ENCODE assay signal across 18 cellular contexts in the genomic region with DNA sequence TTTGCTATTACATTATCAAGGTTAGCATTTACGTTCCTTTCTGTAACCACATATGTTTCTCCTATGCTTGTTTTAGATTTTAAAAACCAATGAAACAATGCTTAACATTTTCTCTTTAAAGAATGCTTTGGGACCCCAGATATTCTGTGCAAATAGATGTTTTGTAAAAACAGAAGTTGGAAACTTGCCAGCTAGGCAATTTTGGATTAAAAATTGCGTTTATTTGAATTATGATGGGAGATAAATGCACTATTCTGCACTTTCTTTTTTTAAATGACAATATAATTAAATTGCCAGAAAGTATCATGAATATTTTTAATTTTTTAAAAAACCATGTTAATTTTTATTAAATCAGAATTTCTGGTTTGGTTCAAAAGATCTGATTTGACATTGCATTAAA.
A peak's percentile ranks its signal among the peaks of the same experiment; 100 is the strongest.
DNase-seq lines count a peak whose midpoint lies in the region; ATAC-seq, FAIRE-seq and TF ChIP-seq lines count a peak whose summit lies in the region.
"Had no signal": no experiment of that assay in that cellular context is flagged by ENCODE, and none has a peak within 500 bp of the region (broad histone marks: within the 10 kb centered on the region; RNA-seq: fewer than 3 reads in every experiment).

No MANE protein-coding gene starts in this region.

- H3K9me1 ChIP-seq in IMR-90 (ENCODE audit: insufficient read depth, low read length), result no peaks in the 10 kb centered on the region
- no peaks in the 10 kb centered on the region for H3K9me1 ChIP-seq in K562 (ENCODE audit: control insufficient read depth, insufficient read depth, low read length)

- in situ Hi-C loops in IMR-90 (cut with MboI; ENCODE audit: low sequenced_read_pairs) (no loop called here), K562 (cut with MboI) (no loop called here)

- H3K27ac ChIP-seq in A549, result no peak overlapping the region
- no peak overlapping the region for H3K27ac ChIP-seq in IMR-90 (ENCODE audit: insufficient read depth, low read length)
- H3K27ac ChIP-seq in K562 (ENCODE audit: extremely low read depth, low read depth, low read length), result no peak overlapping the region
- peak overlapping the region; percentile 75 for H3K27ac ChIP-seq in smooth muscle cell (ENCODE audit: low read depth)

- H3K9me3 ChIP-seq in A549 (no peaks in the 10 kb centered on the region; the same call in 2 of the 3 replicates), IMR-90 (ENCODE audit: control insufficient read depth, insufficient read depth, low read length) (no peaks in the 10 kb centered on the region), K562 (replicated peaks; ENCODE audit: control insufficient read depth, insufficient read depth, low read depth, low read length) (no peaks in the 10 kb centered on the region), smooth muscle cell (replicated peaks; ENCODE audit: low read depth) (peaks cover 3% of the 10 kb centered on the region)
- H3K9me3 ChIP-seq: HAP-1 had no signal

- H2AK9ac ChIP-seq in IMR-90 (replicated peaks; ENCODE audit: low read depth, low read length, poor library complexity), result no peak overlapping the region

- H3K4ac ChIP-seq in IMR-90 (ENCODE audit: low read depth, low read length), result no peak overlapping the region

- no peak overlapping the region for H3K18ac ChIP-seq in IMR-90 (ENCODE audit: low read depth, low read length)

- H3F3A ChIP-seq in smooth muscle cell (ENCODE audit: low read depth), result no peaks in the 10 kb centered on the region

- H3K4me2 ChIP-seq in A549 (no peak overlapping the region), IMR-90 (ENCODE audit: low read depth, low read length) (no peak overlapping the region), K562 (ENCODE audit: insufficient read depth, low read length) (no peak overlapping the region), smooth muscle cell (no peak overlapping the region)

- DNase-seq in A549 (ENCODE audit: low read depth in 1 of 2, low spot score in 1 of 2), result no peak
- DNase-seq in IMR-90, result no peak
- no peak for DNase-seq in K562 (ENCODE audit: extremely low read depth in 1 of 4, low spot score in 3 of 4)
- no peak for DNase-seq in smooth muscle cell (lab: John Stamatoyannopoulos, UW; ENCODE audit: unreplicated experiment)
- DNase-seq in HUDEP-2 (lab: John Stamatoyannopoulos, UW; ENCODE audit: unreplicated experiment in 76 of 76), result no peak
- DNase-seq in NCI-H1048 (lab: John Stamatoyannopoulos, UW), result no peak
- DNase-seq: 8988T; C1 segment of cervical spinal cord; Calu3; CD4-positive, alpha-beta memory T cell; COR-L47; DMS53; DMS79 treated with DMSO at 0.1 percent for 48 hours; GOT3; HFFc6 had no signal

- H2BK20ac ChIP-seq in IMR-90 (ENCODE audit: low read depth, low read length), result no peak overlapping the region

- CTCF ChIA-PET in A549 (lab: Yijun Ruan, JAX), result no interaction called here
- CTCF ChIA-PET in IMR-90 (lab: Yijun Ruan, JAX), result no interaction called here
- CTCF ChIA-PET in K562 (lab: Yijun Ruan, JAX; ENCODE audit: low intra/inter-chr PET ratio), result no interaction called here

- TF ChIP-seq EP300 in A549 (IDR thresholded peaks at IDR 0.05) (no peak), K562 (IDR thresholded peaks at IDR 0.05; ENCODE audit: low read length) (no peak)

- WGBS in A549 (ENCODE audit: missing lambda C conversion rate), result 51% methylated on average over 2 of the region's 2 CpGs
- WGBS in IMR-90 (ENCODE audit: extremely low coverage in 2 of 2, insufficient read length in 1 of 2), 2 experiments, result 100% methylated on average over 1 of the region's 2 CpGs; no CpG with 5 or more reads in 1 of the 2 experiments
- WGBS in K562 (ENCODE audit: insufficient coverage, low coverage, missing lambda C conversion rate), result 9% methylated on average over 2 of the region's 2 CpGs
- 95% methylated on average over 2 of the region's 2 CpGs for WGBS in smooth muscle cell (ENCODE audit: low lambda C conversion rate)

- no peak overlapping the region for H3K23ac ChIP-seq in IMR-90 (ENCODE audit: low read depth, low read length)

- H3K4me3 ChIP-seq in A549, result no peak overlapping the region
- H3K4me3 ChIP-seq in IMR-90 (ENCODE audit: insufficient read depth, low read depth, low read length), result no peak overlapping the region
- H3K4me3 ChIP-seq in K562, result no peak overlapping the region
- H3K4me3 ChIP-seq in smooth muscle cell, result no peak overlapping the region
- H3K4me3 ChIP-seq: HAP-1 had no signal

- H2BK5ac ChIP-seq in IMR-90 (ENCODE audit: low read depth, low read length, poor library complexity, severe bottlenecking), result no peak overlapping the region

- no peak overlapping the region for H2AK5ac ChIP-seq in IMR-90 (ENCODE audit: low read depth, low read length)

- no peak overlapping the region for H2BK15ac ChIP-seq in IMR-90 (ENCODE audit: low read depth, low read length)

- dilution Hi-C loops in IMR-90 (cut with HindIII; ENCODE audit: low sequenced_read_pairs, unreplicated experiment), result no loop called here

- no peaks in the 10 kb centered on the region for H3K79me1 ChIP-seq in IMR-90 (ENCODE audit: low read depth in 1 of 2, low read length in 2 of 2)

- ATAC-seq in A549 (no peak), IMR-90 (ENCODE audit: low read depth) (no peak), K562 (no peak), GM18873 (IDR thresholded peaks at IDR 0.05; ENCODE audit: low FRiP score, unreplicated experiment) (no peak)

- POLR2A ChIA-PET in A549 (lab: Yijun Ruan, JAX), result no interaction called here
- POLR2A ChIA-PET in IMR-90 (lab: Charles Lee; ENCODE audit: unreplicated experiment), result no interaction called here
- POLR2A ChIA-PET in K562 (lab: Yijun Ruan, JAX), result interaction anchor here (1.4 kb wide), 1 partner anchor 15 kb away, joined by 4 read pairs; no protein-coding TSS in a partner anchor

- no peak overlapping the region for H2BK120ac ChIP-seq in IMR-90 (ENCODE audit: low read depth, low read length)

- no peak for FAIRE-seq in A549 (lab: Jason Lieb, UNC)
- FAIRE-seq in K562 (lab: Jason Lieb, UNC), result no peak
- FAIRE-seq: H54 had no signal

- H3K14ac ChIP-seq in IMR-90 (replicated peaks; ENCODE audit: low read depth, low read length), result no peak overlapping the region

- no peak overlapping the region for H3K9ac ChIP-seq in IMR-90 (ENCODE audit: low read depth, low read length)
- no peak overlapping the region for H3K9ac ChIP-seq in K562 (ENCODE audit: insufficient read depth in 1 of 2, low read depth in 2 of 2, low read length in 2 of 2)
- no peak overlapping the region for H3K9ac ChIP-seq in smooth muscle cell (ENCODE audit: low read depth)

- H3K27me3 ChIP-seq in IMR-90 (ENCODE audit: control insufficient read depth, insufficient read depth, low read length) (no peaks in the 10 kb centered on the region), K562 (ENCODE audit: control insufficient read depth in 2 of 2, insufficient read depth in 2 of 2, low read length in 2 of 2) (no peaks in the 10 kb centered on the region), smooth muscle cell (ENCODE audit: low read depth) (no peaks in the 10 kb centered on the region)

- TF ChIP-seq CTCF in A549 (IDR thresholded peaks at IDR 0.05), result no peak
- no peak for TF ChIP-seq CTCF in IMR-90 (conservative IDR thresholded peaks at IDR 0.05; ENCODE audit: low read depth, low read length)
- no peak for TF ChIP-seq CTCF in K562 (IDR thresholded peaks at IDR 0.05 in 2 of 3, conservative IDR thresholded peaks at IDR 0.05 in 1 of 3; ENCODE audit: insufficient read depth in 2 of 3, low read depth in 1 of 3, low read length in 3 of 3)
- no peak for TF ChIP-seq CTCF in smooth muscle cell (IDR thresholded peaks at IDR 0.05; ENCODE audit: borderline replicate concordance, insufficient read depth, poor library complexity, severe bottlenecking)

- no peak for TF ChIP-seq RAD21 in A549 (conservative IDR thresholded peaks at IDR 0.05 in 1 of 2, IDR thresholded peaks at IDR 0.05 in 1 of 2)
- TF ChIP-seq RAD21 in IMR-90 (IDR thresholded peaks at IDR 0.05; ENCODE audit: low read length), result no peak
- no peak for TF ChIP-seq RAD21 in K562 (CRISPR knock-in tag; conservative IDR thresholded peaks at IDR 0.05 in 1 of 2, IDR thresholded peaks at IDR 0.05 in 1 of 2)

- no TSS peak for BruUV-seq in IMR-90 (replicated peaks; lab: Mats Ljungman, UMichigan)
- no TSS peak for BruUV-seq in K562 (replicated peaks; lab: Mats Ljungman, UMichigan)

- intact Hi-C loops in IMR-90 (cut with micrococcal nuclease), result no loop called here
- intact Hi-C loops in K562 (cut with micrococcal nuclease), result no loop called here

- H4K91ac ChIP-seq in IMR-90 (ENCODE audit: insufficient read depth, low read depth, low read length), result no peak overlapping the region

- no peak overlapping the region for H3K56ac ChIP-seq in IMR-90 (ENCODE audit: extremely low read depth, insufficient read depth, low read length)

- H3K4me1 ChIP-seq in A549 (no peaks in the 10 kb centered on the region), IMR-90 (ENCODE audit: control insufficient read depth, insufficient read depth, low read length) (no peaks in the 10 kb centered on the region), K562 (replicated peaks in 1 of 2; ENCODE audit: control insufficient read depth in 2 of 2, insufficient read depth in 2 of 2, low read length in 2 of 2) (no peaks in the 10 kb centered on the region), smooth muscle cell (ENCODE audit: low read depth) (no peaks in the 10 kb centered on the region)
- H3K4me1 ChIP-seq: HAP-1 had no signal

- H3K36me3 ChIP-seq in IMR-90 (ENCODE audit: control insufficient read depth, insufficient read depth, low read length) (no peaks in the 10 kb centered on the region), K562 (ENCODE audit: control insufficient read depth, insufficient read depth, low read length) (no peaks in the 10 kb centered on the region), smooth muscle cell (ENCODE audit: low read depth) (no peaks in the 10 kb centered on the region)
- H3K36me3 ChIP-seq: HAP-1 had no signal

- H2AFZ ChIP-seq in IMR-90 (replicated peaks; ENCODE audit: low read length, poor library complexity) (no peak overlapping the region), K562 (ENCODE audit: low read depth, low read length) (no peak overlapping the region), smooth muscle cell (ENCODE audit: low read depth) (peak overlapping the region; percentile 85)

- no peak for TF ChIP-seq POLR2A in A549 (IDR thresholded peaks at IDR 0.05; ENCODE audit: low read length)
- TF ChIP-seq POLR2A in IMR-90 (IDR thresholded peaks at IDR 0.05; ENCODE audit: low read depth, low read length), result no peak
- TF ChIP-seq POLR2A in K562 (conservative IDR thresholded peaks at IDR 0.05), result no peak

- H3K79me2 ChIP-seq in K562 (ENCODE audit: control insufficient read depth, insufficient read depth, low read length) (no peaks in the 10 kb centered on the region), smooth muscle cell (ENCODE audit: low read depth) (no peaks in the 10 kb centered on the region)

- H4K5ac ChIP-seq in IMR-90 (ENCODE audit: low read depth, low read length), result no peak overlapping the region

- H4K8ac ChIP-seq in IMR-90 (ENCODE audit: low read depth in 2 of 2, low read length in 2 of 2), result no peak overlapping the region

- no peaks in the 10 kb centered on the region for H4K20me1 ChIP-seq in IMR-90 (ENCODE audit: insufficient read depth, low read length)
- H4K20me1 ChIP-seq in K562 (replicated peaks; ENCODE audit: control insufficient read depth, insufficient read depth, low read length), result no peaks in the 10 kb centered on the region
- no peaks in the 10 kb centered on the region for H4K20me1 ChIP-seq in smooth muscle cell (ENCODE audit: low read depth)

TF ChIP-seq in IMR-90, 13 proteins besides CTCF, POLR2A, EP300 and RAD21 (continues in another document):
- no peak for TF ChIP-seq SMC3 (IDR thresholded peaks at IDR 0.05; ENCODE audit: low read depth, low read length)

Comparison
In these comparisons a context has a peak if more than half of its experiments do, and no peak if none do; other contexts are left out.
1. Of the 35 proteins assayed by ChIP-seq in both K562 and A549: peak only in K562: none; only in A549: MAFK; in both: none; in neither: 34.